ENCODE assay signal across 9 cellular contexts in genomic region chr22:29267858-29268510, GRCh38. TPM values are rescaled to one million over a fixed set of nuclear protein-coding genes. Genes with fewer than 3 reads are reported as not detected.
DNase-seq lines count a peak whose midpoint lies in the region; ATAC-seq, FAIRE-seq and TF ChIP-seq lines count a peak whose summit lies in the region.
"Had no signal": no experiment of that assay in that cellular context is flagged by ENCODE, and none has a peak within 500 bp of the region (broad histone marks: within the 10 kb centered on the region; RNA-seq: fewer than 3 reads in every experiment).

Gene EWSR1, plus strand, starts transcription at chr22:29268268. Its CDS starts 69 bp downstream, at chr22:29268337.
Gene RHBDD3, minus strand, starts transcription at chr22:29267981. Its CDS starts 2,355 bp downstream, at chr22:29265626.

- TF ChIP-seq CTCF in choroid plexus epithelial cell (conservative IDR thresholded peaks at IDR 0.05; ENCODE audit: low read depth, low read length), result no peak

- H3K4me1 Mint-ChIP-seq in activated CD4-positive, alpha-beta T cell treated with anti-CD3 and anti-CD28 coated beads for 36 hours, result peaks cover 38% of the 10 kb centered on the region

- H3K4me3 Mint-ChIP-seq in activated CD4-positive, alpha-beta T cell treated with anti-CD3 and anti-CD28 coated beads for 36 hours, result peak within 1 kb of the TSS; percentile 91

- H3K36me3 Mint-ChIP-seq in activated CD4-positive, alpha-beta T cell treated with anti-CD3 and anti-CD28 coated beads for 36 hours (ENCODE audit: low read depth), result peaks cover 57% of the 10 kb centered on the region

- no peaks in the 10 kb centered on the region for H3K27me3 Mint-ChIP-seq in activated CD4-positive, alpha-beta T cell treated with anti-CD3 and anti-CD28 coated beads for 36 hours

- CTCF ChIA-PET in activated CD4-positive, alpha-beta T cell treated with anti-CD3 and anti-CD28 coated beads for 36 hours (lab: Charles Lee), result interaction anchor here (1.0 to 1.4 kb wide), 3 partner anchors 9 to 22 kb away, joined by 3 to 5 read pairs (median 4); no protein-coding TSS in a partner anchor

- peak; percentile 76 for ATAC-seq in HG03442 (IDR thresholded peaks at IDR 0.05; ENCODE audit: unreplicated experiment)
- ATAC-seq in activated CD4-positive, alpha-beta T cell treated with anti-CD3 and anti-CD28 coated beads for 36 hours, result peak; percentile 85

- intact Hi-C loops in activated CD4-positive, alpha-beta T cell treated with anti-CD3 and anti-CD28 coated beads for 36 hours (cut with DNase I, micrococcal nuclease), result loop anchor here (1.0 to 10.0 kb wide), 10 partner anchors 120 to 1349 kb away; partner anchors contain the start of genes ZNRF3 (in 2 of the 2), AP1B1 (in 1 of the 2), CCDC117 (in 1 of the 2) and CHEK2 (in 1 of the 2)

- POLR2A ChIA-PET in activated CD4-positive, alpha-beta T cell treated with anti-CD3 and anti-CD28 coated beads for 36 hours (lab: Charles Lee), result no interaction called here

- FAIRE-seq in GM19239 (lab: Jason Lieb, UNC), result peak; percentile 96
- FAIRE-seq: colon had no signal

- no peaks in the 10 kb centered on the region for H3K9me3 Mint-ChIP-seq in activated CD4-positive, alpha-beta T cell treated with anti-CD3 and anti-CD28 coated beads for 36 hours (ENCODE audit: low read depth)

- H3K27ac Mint-ChIP-seq in activated CD4-positive, alpha-beta T cell treated with anti-CD3 and anti-CD28 coated beads for 36 hours, result peak within 1 kb of the TSS; percentile 97

- peak; percentile 96 for DNase-seq in Ammon's horn (ENCODE audit: low spot score)
- peak; percentile 91 for DNase-seq in GM19239 (ENCODE audit: insufficient read length, low spot score)
- DNase-seq in NCI-H524 (lab: John Stamatoyannopoulos, UW), result peak; percentile 95 to 96
- DNase-seq in activated CD4-positive, alpha-beta T cell treated with anti-CD3 and anti-CD28 coated beads for 36 hours, result peak; percentile 96
- DNase-seq in choroid plexus epithelial cell (ENCODE audit: low read depth), result peak; percentile 99
- DNase-seq in kidney glomerular epithelial cell (lab: John Stamatoyannopoulos, UW), result peak; percentile 95
- peak; percentile 92 to 93 for DNase-seq in stimulated activated CD4-positive, alpha-beta T cell treated with anti-CD3 and anti-CD28 coated beads, Interleukin-15, amount 100 ng/mL, for 48 hours (ENCODE audit: low read depth in 2 of 2)

- peak within 1 kb of the TSS; percentile 90 for H3K4me3 ChIP-seq in choroid plexus epithelial cell (ENCODE audit: low read depth, low read length)

RNA-seq across cellular contexts. Expression of gene EWSR1, which starts in this region (rescaled TPM):
- total RNA-seq in activated CD4-positive, alpha-beta T cell treated with anti-CD3 and anti-CD28 coated beads for 36 hours, result 100 to 1,000 TPM; 326 to 567 TPM

RNA-seq across cellular contexts. Expression of gene RHBDD3, which starts in this region (rescaled TPM):
- total RNA-seq in activated CD4-positive, alpha-beta T cell treated with anti-CD3 and anti-CD28 coated beads for 36 hours, result 10 to 100 TPM; 23.2 to 25.3 TPM

Comparison
In these comparisons a context has a peak if more than half of its experiments do, and no peak if none do; other contexts are left out.
1. Peak in every context shown above with its lines: DNase-seq, ATAC-seq and H3K4me3 ChIP-seq.